ENCODE assay signal across 23 cellular contexts in the genomic region with DNA sequence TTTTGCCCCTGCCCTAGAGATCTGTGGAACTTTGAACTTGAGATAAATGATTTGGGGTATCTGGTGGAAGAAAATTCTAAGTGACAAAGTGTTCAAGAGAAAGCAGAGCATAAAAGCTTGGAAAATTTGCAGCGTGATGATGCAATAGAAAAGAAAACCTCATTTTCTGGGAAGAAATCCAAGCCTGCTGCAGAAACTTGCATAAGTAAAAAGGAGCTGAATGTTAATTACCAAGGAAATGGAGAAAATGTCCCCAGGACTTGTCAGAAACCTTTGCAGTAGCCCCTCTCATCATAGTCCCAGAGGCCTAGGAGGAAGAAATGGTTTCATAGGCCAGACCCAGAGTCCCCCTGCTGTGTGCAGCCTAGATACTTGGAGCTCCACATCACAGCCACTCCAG.
DNase-seq lines count a peak whose midpoint lies in the region; ATAC-seq and TF ChIP-seq lines count a peak whose summit lies in the region.
"Had no signal": no experiment of that assay in that cellular context is flagged by ENCODE, and none has a peak within 500 bp of the region (broad histone marks: within the 10 kb centered on the region; RNA-seq: fewer than 3 reads in every experiment).

No MANE protein-coding gene starts in this region.

- peak; percentile 11 for DNase-seq in HT1080 (ENCODE audit: low read depth)
- peak; percentile 24 for DNase-seq in brain microvascular endothelial cell
- peak; percentile 13 for DNase-seq in hepatocyte (ENCODE audit: low spot score)
- no peak for DNase-seq in aorta
- DNase-seq in upper lobe of left lung: no peak
- DNase-seq in psoas muscle: no peak
- no peak for DNase-seq in NCI-H1105 treated with DMSO at 0.1 percent for 48 hours (lab: John Stamatoyannopoulos, UW)
- DNase-seq: activated CD8-positive, alpha-beta T cell treated with anti-CD3 and anti-CD28 coated beads, Interleukin-2, amount 10 ng/mL, durations not matched to agents 7 days and 5 days; activated naive CD4-positive, alpha-beta T cell treated with anti-CD3 and anti-CD28 coated beads, Interleukin-2, amount 10 ng/mL, durations not matched to agents 7 days and 5 days; activated T-cell treated with anti-CD3 and anti-CD28 coated beads, Interleukin-2, amount 50 U/mL, for 4 hours; DMS79; effector memory CD8-positive, alpha-beta T cell; esophagus squamous epithelium; Kasumi-1; kidney; mesenchymal stem cell; naive thymus-derived CD8-positive, alpha-beta T cell; NCI-H510A treated with DMSO at 0.1 percent for 48 hours; stimulated activated CD4-positive, alpha-beta T cell treated with anti-CD3 and anti-CD28 coated beads, Interleukin-2, amount 100 ng/mL, for 24 hours; stimulated activated naive CD4-positive, alpha-beta T cell had no signal

- no peak overlapping the region for H2AFZ ChIP-seq in hepatocyte

- intact Hi-C loops in aorta (cut with DNase I) (loop anchor here in 1 of 2 donors (10.0 kb wide), 1 partner anchor 262 kb away; no protein-coding TSS in a partner anchor), psoas muscle (cut with DNase I) (no loop called here)

- in situ Hi-C loops in brain microvascular endothelial cell (cut with HindIII; ENCODE audit: low pct_ligation_motif_present, low sequenced_read_pairs): no loop called here

- ATAC-seq in aorta (ENCODE audit: low FRiP score) (peak; percentile 29), upper lobe of left lung (ENCODE audit: low FRiP score in 2 of 2) (no peak), psoas muscle (no peak)
- ATAC-seq: activated CD8-positive, alpha-beta T cell treated with anti-CD3 and anti-CD28 coated beads, Interleukin-2, amount 10 ng/mL, durations not matched to agents 7 days and 5 days; effector memory CD8-positive, alpha-beta T cell; HCT116; naive thymus-derived CD8-positive, alpha-beta T cell; pancreas had no signal

- TF ChIP-seq EP300 in upper lobe of left lung (IDR thresholded peaks at IDR 0.05): no peak

- WGBS in hepatocyte (ENCODE audit: low lambda C conversion rate, missing lambda C conversion rate): 95% methylated on average over 1 of the region's 1 CpG
- 43 to 55% methylated on average over 1 of the region's 1 CpG for WGBS in aorta, 2 donors
- WGBS in upper lobe of left lung, 2 donors: 65 to 81% methylated on average over 1 of the region's 1 CpG
- WGBS in psoas muscle, 3 donors: 63 to 92% (median 77%) methylated on average over 1 of the region's 1 CpG

- no peak overlapping the region for H3K27ac ChIP-seq in brain microvascular endothelial cell
- H3K27ac ChIP-seq in hepatocyte: no peak overlapping the region
- no peak overlapping the region for H3K27ac ChIP-seq in aorta (ENCODE audit: low read depth in 1 of 2, low read length in 2 of 2)
- H3K27ac ChIP-seq in upper lobe of left lung: no peak overlapping the region
- no peak overlapping the region for H3K27ac ChIP-seq in psoas muscle
- H3K27ac ChIP-seq: esophagus squamous epithelium, pancreas, tibial nerve had no signal

- TF ChIP-seq POLR2A in upper lobe of left lung (IDR thresholded peaks at IDR 0.05): no peak

- no peaks in the 10 kb centered on the region for H3K79me2 ChIP-seq in hepatocyte

- H3K4me2 ChIP-seq in hepatocyte: no peak overlapping the region

- TF ChIP-seq CTCF in brain microvascular endothelial cell (IDR thresholded peaks at IDR 0.05; ENCODE audit: low read depth, low read length, missing control alignments) (no peak), hepatocyte (IDR thresholded peaks at IDR 0.05; ENCODE audit: poor library complexity) (no peak), upper lobe of left lung (IDR thresholded peaks at IDR 0.05) (no peak), psoas muscle (IDR thresholded peaks at IDR 0.05) (no peak)

- no peak overlapping the region for H3K4me3 ChIP-seq in brain microvascular endothelial cell (ENCODE audit: low read depth, low read length)
- no peak overlapping the region for H3K4me3 ChIP-seq in hepatocyte
- H3K4me3 ChIP-seq in aorta (ENCODE audit: low read length in 2 of 2): no peak overlapping the region
- H3K4me3 ChIP-seq in upper lobe of left lung: no peak overlapping the region
- H3K4me3 ChIP-seq in psoas muscle: no peak overlapping the region
- H3K4me3 ChIP-seq: esophagus squamous epithelium, pancreas, tibial nerve had no signal

- no peaks in the 10 kb centered on the region for H3K9me2 ChIP-seq in hepatocyte (replicated peaks; ENCODE audit: insufficient read depth)

- H4K20me1 ChIP-seq in hepatocyte (ENCODE audit: insufficient read depth, poor library complexity, severe bottlenecking): no peaks in the 10 kb centered on the region

- H3K36me3 ChIP-seq in brain microvascular endothelial cell (replicated peaks) (no peaks in the 10 kb centered on the region), hepatocyte (replicated peaks; ENCODE audit: insufficient read depth, low read depth) (no peaks in the 10 kb centered on the region), aorta (ENCODE audit: control insufficient read depth in 1 of 2, insufficient read depth in 2 of 2, low read length in 1 of 2) (no peaks in the 10 kb centered on the region), upper lobe of left lung (no peaks in the 10 kb centered on the region), psoas muscle (ENCODE audit: insufficient read depth in 1 of 2, low read depth in 1 of 2) (no peaks in the 10 kb centered on the region)
- H3K36me3 ChIP-seq: esophagus squamous epithelium, pancreas, tibial nerve had no signal

- H3K4me1 ChIP-seq in hepatocyte (ENCODE audit: insufficient read depth) (no peaks in the 10 kb centered on the region), aorta (ENCODE audit: control insufficient read depth in 1 of 2, insufficient read depth in 2 of 2, low read length in 2 of 2) (no peaks in the 10 kb centered on the region), upper lobe of left lung (no peaks in the 10 kb centered on the region), psoas muscle (no peaks in the 10 kb centered on the region)
- H3K4me1 ChIP-seq: esophagus squamous epithelium, pancreas, tibial nerve had no signal

- H3K9me3 ChIP-seq in hepatocyte (ENCODE audit: low read depth) (no peaks in the 10 kb centered on the region), aorta (ENCODE audit: control insufficient read depth, low read length) (no peaks in the 10 kb centered on the region), upper lobe of left lung (no peaks in the 10 kb centered on the region), psoas muscle (no peaks in the 10 kb centered on the region)
- H3K9me3 ChIP-seq: esophagus squamous epithelium, pancreas, tibial nerve had no signal

- H3K27me3 ChIP-seq in brain microvascular endothelial cell (replicated peaks) (no peaks in the 10 kb centered on the region), hepatocyte (no peaks in the 10 kb centered on the region), aorta (ENCODE audit: control insufficient read depth in 1 of 2, insufficient read depth in 2 of 2, low read length in 1 of 2) (no peaks in the 10 kb centered on the region), upper lobe of left lung (no peaks in the 10 kb centered on the region), psoas muscle (ENCODE audit: insufficient read depth in 3 of 3, low read length in 2 of 3) (no peaks in the 10 kb centered on the region)
- H3K27me3 ChIP-seq: esophagus squamous epithelium, pancreas, tibial nerve had no signal

Comparison
In these comparisons a context has a peak if more than half of its experiments do, and no peak if none do; other contexts are left out.
1. DNase-seq: peak in HT1080 (single experiment), brain microvascular endothelial cell (single experiment) and hepatocyte (single experiment); none in aorta (0 of 2), upper lobe of left lung (0 of 2), psoas muscle (0 of 2) and NCI-H1105 treated with DMSO at 0.1 percent for 48 hours (single experiment).